Comparison of ENCODE assay signal across 16 cellular contexts in genomic region chr2:240400319-240401161, GRCh38. TPM values are rescaled to one million over a fixed set of nuclear protein-coding genes. Genes with fewer than 3 reads are reported as not detected.
DNase-seq lines count a peak whose midpoint lies in the region; ATAC-seq and TF ChIP-seq lines count a peak whose summit lies in the region.
"Had no signal": no experiment of that assay in that cellular context is flagged by ENCODE, and none has a peak within 500 bp of the region (broad histone marks: within the 10 kb centered on the region; RNA-seq: fewer than 3 reads in every experiment).

No MANE protein-coding gene starts in this region.

- no peak overlapping the region for H3K14ac ChIP-seq in trophoblast cell (ENCODE audit: low read length)

- H2AFZ ChIP-seq in HCT116 (ENCODE audit: low read depth, low read length, poor library complexity, severe bottlenecking) (no peak overlapping the region), trophoblast cell (ENCODE audit: insufficient read depth, low read length, poor library complexity) (no peak overlapping the region), Karpas-422 (ENCODE audit: low read length) (no peak overlapping the region)

- H3K4me3 ChIP-seq in HCT116 (replicated peaks in 1 of 2; ENCODE audit: low read depth in 1 of 2, low read length in 2 of 2) = no peak overlapping the region
- H3K4me3 ChIP-seq in trophoblast cell (ENCODE audit: low read depth, low read length) = no peak overlapping the region
- no peak overlapping the region for H3K4me3 ChIP-seq in Karpas-422 (ENCODE audit: low read length)
- H3K4me3 ChIP-seq: transverse colon had no signal

- H3K36me3 ChIP-seq in HCT116 (ENCODE audit: control insufficient read depth in 1 of 2, insufficient read depth in 2 of 2, low read length in 2 of 2) (no peaks in the 10 kb centered on the region), trophoblast cell (ENCODE audit: control insufficient read depth in 1 of 2, insufficient read depth in 2 of 2, low read length in 2 of 2) (no peaks in the 10 kb centered on the region), Karpas-422 (ENCODE audit: insufficient read depth, low read length) (no peaks in the 10 kb centered on the region)
- H3K36me3 ChIP-seq: transverse colon had no signal

- no peak overlapping the region for H3K9ac ChIP-seq in HCT116 (ENCODE audit: low read length)
- H3K9ac ChIP-seq in trophoblast cell (ENCODE audit: low read length) = no peak overlapping the region
- no peak overlapping the region for H3K9ac ChIP-seq in Karpas-422 (ENCODE audit: low read length)
- H3K9ac ChIP-seq: KMS-11 had no signal

- TF ChIP-seq RAD21 in HCT116 (IDR thresholded peaks at IDR 0.05; ENCODE audit: low read depth) = no peak

- POLR2A ChIA-PET in HCT116 (lab: Charles Lee) = no interaction called here
- POLR2A ChIA-PET in GM10248 (lab: Yijun Ruan, JAX) = no interaction called here

- no peaks in the 10 kb centered on the region for H3K79me2 ChIP-seq in HCT116 (ENCODE audit: insufficient read depth, low read length)
- no peaks in the 10 kb centered on the region for H3K79me2 ChIP-seq in trophoblast cell (ENCODE audit: control insufficient read depth, insufficient read depth, low read length, poor library complexity)
- H3K79me2 ChIP-seq in Karpas-422 (ENCODE audit: low read length) = no peaks in the 10 kb centered on the region

- H3K27me3 ChIP-seq in HCT116 (ENCODE audit: insufficient read depth, low read length) (no peaks in the 10 kb centered on the region), foreskin keratinocyte (peaks cover 5% of the 10 kb centered on the region), trophoblast cell (ENCODE audit: insufficient read depth, low read length) (no peaks in the 10 kb centered on the region), Karpas-422 (ENCODE audit: low read length) (no peaks in the 10 kb centered on the region)
- H3K27me3 ChIP-seq: transverse colon had no signal

- no CpG with 5 or more reads among the region's 22 CpGs for WGBS in trophoblast cell (ENCODE audit: extremely low coverage, insufficient coverage, insufficient read length)

- no peak overlapping the region for H2BK5ac ChIP-seq in trophoblast cell (ENCODE audit: low read depth, low read length, poor library complexity)

- H3K4ac ChIP-seq in trophoblast cell (ENCODE audit: low read depth, low read length) = no peak overlapping the region

- no TSS peak for BruUV-seq in HCT116 (replicated peaks; lab: Mats Ljungman, UMichigan)

- H3K23ac ChIP-seq in trophoblast cell (ENCODE audit: low read length) = no peak overlapping the region

- no peak overlapping the region for H4K91ac ChIP-seq in trophoblast cell (ENCODE audit: low read depth, low read length)

- ATAC-seq in HCT116 = peak; percentile 20; the same call in 1 of the 2 replicates
- ATAC-seq in foreskin keratinocyte = peak; percentile 44

- no peak overlapping the region for H3K4me3 Mint-ChIP-seq in T-helper 2 cell treated with Interferon-gamma antibody and Interleukin-4, amounts not matched to agents 5 μg/mL and 100 μg/mL, for 36 hours
- H3K4me3 Mint-ChIP-seq: central memory CD8-positive, alpha-beta T cell had no signal

- H3K4me1 ChIP-seq in HCT116 (ENCODE audit: control insufficient read depth in 1 of 2, insufficient read depth in 2 of 2, low read length in 2 of 2) (no peaks in the 10 kb centered on the region), foreskin keratinocyte (no peaks in the 10 kb centered on the region), trophoblast cell (ENCODE audit: control insufficient read depth in 1 of 2, insufficient read depth in 2 of 2, low read length in 2 of 2) (peaks cover 2 to 3% of the 10 kb centered on the region in 2 experiments), Karpas-422 (ENCODE audit: low read length) (no peaks in the 10 kb centered on the region)

- no peak overlapping the region for H4K12ac ChIP-seq in trophoblast cell (ENCODE audit: low read depth, low read length)

- no peaks in the 10 kb centered on the region for H3K9me2 ChIP-seq in HCT116 (ENCODE audit: insufficient read depth)
- no peaks in the 10 kb centered on the region for H3K9me2 ChIP-seq in Karpas-422 (replicated peaks; ENCODE audit: insufficient read depth, low read length)

- CTCF ChIA-PET in HCT116 (lab: Charles Lee) (no interaction called here), GM10248 (lab: Yijun Ruan, JAX) (no interaction called here)

- no peak overlapping the region for H2BK12ac ChIP-seq in trophoblast cell (ENCODE audit: low read length)

- peaks cover 18% of the 10 kb centered on the region for H3K4me1 Mint-ChIP-seq in T-helper 2 cell treated with Interferon-gamma antibody and Interleukin-4, amounts not matched to agents 5 μg/mL and 100 μg/mL, for 36 hours (ENCODE audit: low read depth)

- no peak for DNase-seq in T-helper 2 cell treated with Interferon-gamma antibody and Interleukin-4, amounts not matched to agents 5 μg/mL and 100 μg/mL, for 36 hours (ENCODE audit: low spot score)
- DNase-seq in T-helper 2 cell (no peak), HCT116 (ENCODE audit: low read depth, low spot score) (no peak), foreskin keratinocyte (peak; percentile 7 to 30), trophoblast cell (peak; percentile 76 to 77), HuH-7.5 (ENCODE audit: low spot score) (no peak), Karpas-422 (no peak), GM10248 (ENCODE audit: extremely low spot score) (no peak)
- DNase-seq: amniotic stem cell, GOT3, NCI-H1048, NCI-H526 treated with DMSO at 0.1 percent for 48 hours, transverse colon had no signal

- H3K4me2 ChIP-seq in HCT116 (ENCODE audit: low read length) (no peak overlapping the region), trophoblast cell (ENCODE audit: low read length) (no peak overlapping the region), Karpas-422 (ENCODE audit: low read depth, low read length, poor library complexity, severe bottlenecking) (no peak overlapping the region)
- H3K4me2 ChIP-seq: KMS-11 had no signal

- H3K27me3 Mint-ChIP-seq in T-helper 2 cell treated with Interferon-gamma antibody and Interleukin-4, amounts not matched to agents 5 μg/mL and 100 μg/mL, for 36 hours (ENCODE audit: low read depth) = no peaks in the 10 kb centered on the region

- intact Hi-C loops in HCT116 (cut with micrococcal nuclease) = no loop called here

- H3K18ac ChIP-seq in trophoblast cell (ENCODE audit: low read length) = no peak overlapping the region

- TF ChIP-seq CTCF in HCT116 (IDR thresholded peaks at IDR 0.05 in 2 of 3, conservative IDR thresholded peaks at IDR 0.05 in 1 of 3; ENCODE audit: borderline replicate concordance in 1 of 3, insufficient read depth in 1 of 3, low read depth in 2 of 3, low read length in 2 of 3) (no peak), foreskin keratinocyte (conservative IDR thresholded peaks at IDR 0.05) (no peak), GM10248 (IDR thresholded peaks at IDR 0.05; ENCODE audit: control extremely low read depth, extremely low read depth, low read depth, missing control alignments) (no peak)

- H3K9me3 ChIP-seq in HCT116 (ENCODE audit: control insufficient read depth in 1 of 2, insufficient read depth in 1 of 2, low read depth in 1 of 2, low read length in 2 of 2) = no peaks in the 10 kb centered on the region
- peaks cover 2% of the 10 kb centered on the region for H3K9me3 ChIP-seq in trophoblast cell (ENCODE audit: insufficient read depth, low read depth, low read length)
- H3K9me3 ChIP-seq in Karpas-422 (ENCODE audit: low read length) = no peaks in the 10 kb centered on the region
- H3K9me3 ChIP-seq: transverse colon had no signal

- no peak for TF ChIP-seq POLR2A in HCT116 (IDR thresholded peaks at IDR 0.05; ENCODE audit: borderline replicate concordance, extremely low read depth, insufficient read depth, insufficient read length)

- H3K9me3 Mint-ChIP-seq in T-helper 2 cell treated with Interferon-gamma antibody and Interleukin-4, amounts not matched to agents 5 μg/mL and 100 μg/mL, for 36 hours = no peaks in the 10 kb centered on the region
- H3K9me3 Mint-ChIP-seq: central memory CD8-positive, alpha-beta T cell had no signal

- no peak overlapping the region for H2AK5ac ChIP-seq in trophoblast cell (ENCODE audit: low read length)

- no peak overlapping the region for H2BK120ac ChIP-seq in trophoblast cell (ENCODE audit: insufficient read depth, low read length, poor library complexity)

- H4K20me1 ChIP-seq in HCT116 (ENCODE audit: insufficient read depth) (no peaks in the 10 kb centered on the region), Karpas-422 (ENCODE audit: insufficient read depth, low read depth, low read length) (no peaks in the 10 kb centered on the region; the same call in 1 of the 2 replicates)

- no peak overlapping the region for H3K27ac ChIP-seq in HCT116 (ENCODE audit: low read depth, low read length)
- H3K27ac ChIP-seq in foreskin keratinocyte = no peak overlapping the region
- H3K27ac ChIP-seq in trophoblast cell (ENCODE audit: low read depth, low read length) = no peak overlapping the region
- no peak overlapping the region for H3K27ac ChIP-seq in Karpas-422 (ENCODE audit: low read length)
- H3K27ac ChIP-seq: 22Rv1, KMS-11, transverse colon had no signal

- H3K27ac Mint-ChIP-seq in T-helper 2 cell treated with Interferon-gamma antibody and Interleukin-4, amounts not matched to agents 5 μg/mL and 100 μg/mL, for 36 hours = peak overlapping the region; percentile 45

- H3K79me1 ChIP-seq in trophoblast cell (ENCODE audit: low read length) = peaks cover 2% of the 10 kb centered on the region

- H4K8ac ChIP-seq in trophoblast cell (ENCODE audit: low read depth, low read length) = no peak overlapping the region

- no peaks in the 10 kb centered on the region for H3K36me3 Mint-ChIP-seq in T-helper 2 cell treated with Interferon-gamma antibody and Interleukin-4, amounts not matched to agents 5 μg/mL and 100 μg/mL, for 36 hours (ENCODE audit: low read depth)

- RAD21 ChIA-PET in HCT116 (lab: Charles Lee; ENCODE audit: low non-redundant PET in 1 of 2, low total read pairs in 2 of 2, uncharacterized antibody in 2 of 2, unreplicated experiment in 2 of 2) = no interaction called here

TF ChIP-seq in HCT116, 20 proteins besides CTCF, POLR2A, EP300 and RAD21 (continues in another document):
- TF ChIP-seq TCF7L2 (IDR thresholded peaks at IDR 0.05; ENCODE audit: borderline replicate concordance, extremely low read depth, insufficient read depth, insufficient read length) (no peak), SIN3A (IDR thresholded peaks at IDR 0.05; ENCODE audit: low read depth) (no peak), CEBPB (IDR thresholded peaks at IDR 0.05; ENCODE audit: low read depth) (no peak), MAX (IDR thresholded peaks at IDR 0.05) (no peak), EZH2 (IDR thresholded peaks at IDR 0.05) (no peak)

RNA-seq across cellular contexts. Expression of gene GPC1, which starts 34.9 kb away (rescaled TPM):
- 79.1 TPM for total RNA-seq in HCT116 (2021; ENCODE audit: unreplicated experiment)
- polyA plus RNA-seq in HCT116 (2012) = 53.8 and 67.7 TPM in 2 replicates
- 116 and 121 TPM in 2 replicates for total RNA-seq in foreskin keratinocyte
- polyA plus RNA-seq in foreskin keratinocyte = 109 and 114 TPM in 2 replicates
- polyA plus RNA-seq in trophoblast cell (2013) = 114 and 122 TPM in 2 replicates
- 0.60 and 0.87 TPM in 2 replicates for total RNA-seq in Karpas-422 (2014; rRNA removed; shearing (Covaris generic); ENCODE audit: low replicate concordance)

Comparison
In these comparisons a context has a peak if more than half of its experiments do, and no peak if none do; other contexts are left out.
1. DNase-seq: peak in foreskin keratinocyte (2 of 2) and trophoblast cell (2 of 2); none in T-helper 2 cell treated with Interferon-gamma antibody and Interleukin-4, amounts not matched to agents 5 μg/mL and 100 μg/mL, for 36 hours (single experiment), T-helper 2 cell (0 of 5), HCT116 (single experiment), HuH-7.5 (single experiment), Karpas-422 (single experiment) and GM10248 (single experiment).
2. RNA of gene GPC1, which starts 34.9 kb away (total RNA-seq): 116 to 121 TPM in foreskin keratinocyte and 79.1 TPM in HCT116 (single experiment); 0.60 to 0.87 TPM in Karpas-422; every median in the first group is over 10 times any median in the second.